ENCODE assay signal across 15 cellular contexts in genomic region chr13:106484084-106484754, GRCh38. TPM values are rescaled to one million over a fixed set of nuclear protein-coding genes. Genes with fewer than 3 reads are reported as not detected.
DNase-seq lines count a peak whose midpoint lies in the region; ATAC-seq and TF ChIP-seq lines count a peak whose summit lies in the region.
"Had no signal": no experiment of that assay in that cellular context is flagged by ENCODE, and none has a peak within 500 bp of the region (broad histone marks: within the 10 kb centered on the region; RNA-seq: fewer than 3 reads in every experiment).

No MANE protein-coding gene starts in this region.

- peaks cover 0 to 15% (median 7%) of the 10 kb centered on the region in 4 donors for H3K4me1 ChIP-seq in upper lobe of left lung

- 54 to 60% methylated on average over 12 to 13 of the region's 13 CpGs for WGBS in upper lobe of left lung, 2 donors

- ATAC-seq in omental fat pad (ENCODE audit: low FRiP score) = peak; percentile 55
- ATAC-seq in upper lobe of left lung (ENCODE audit: low FRiP score in 2 of 2) = peak; percentile 10 to 34
- ATAC-seq: GM12878; natural killer cell treated with Interleukin-12 subunit alpha and Interleukin-12 subunit beta and Interleukin-15 and Interleukin-18, amount 100 ng/mL, for 72 hours had no signal

- H3K36me3 ChIP-seq in upper lobe of left lung = no peaks in the 10 kb centered on the region

- H3K27ac ChIP-seq in upper lobe of left lung = peak overlapping the region in 3 of 4 donors; percentile 21 to 42 (median 38)

- H3K4me3 ChIP-seq in choroid plexus epithelial cell (ENCODE audit: low read depth, low read length) (peak overlapping the region; percentile 18), upper lobe of left lung (peak overlapping the region in 1 of 4 donors; percentile 13)
- H3K4me3 ChIP-seq: GM12878 had no signal

- no peak for TF ChIP-seq POLR2A in upper lobe of left lung (IDR thresholded peaks at IDR 0.05)

- H3K9me3 ChIP-seq in upper lobe of left lung = no peaks in the 10 kb centered on the region
- H3K9me3 ChIP-seq: Caco-2 had no signal

- H3K27me3 ChIP-seq in upper lobe of left lung = no peaks in the 10 kb centered on the region

- no peak for TF ChIP-seq EP300 in upper lobe of left lung (IDR thresholded peaks at IDR 0.05)

- TF ChIP-seq CTCF in choroid plexus epithelial cell (conservative IDR thresholded peaks at IDR 0.05; ENCODE audit: low read depth, low read length) = no peak
- TF ChIP-seq CTCF in omental fat pad (IDR thresholded peaks at IDR 0.05) = no peak
- no peak for TF ChIP-seq CTCF in upper lobe of left lung (IDR thresholded peaks at IDR 0.05)

- DNase-seq in choroid plexus epithelial cell (ENCODE audit: low read depth) = no peak
- peak; percentile 5 for DNase-seq in glomerular visceral epithelial cell (ENCODE audit: extremely low spot score)
- no peak for DNase-seq in omental fat pad (ENCODE audit: low spot score)
- no peak for DNase-seq in upper lobe of left lung
- no peak for DNase-seq in MV-4-11 (lab: John Stamatoyannopoulos, UW)
- no peak for DNase-seq in NCI-H1694 (lab: John Stamatoyannopoulos, UW)
- DNase-seq in SIG-M5 treated with dmso at 0.1 percent for 504 hours (lab: John Stamatoyannopoulos, UW; ENCODE audit: unreplicated experiment) = no peak
- DNase-seq: Caco-2, foreskin melanocyte, GDM1, NCI-H2029 treated with DMSO at 0.1 percent for 48 hours, NCI-H524 treated with DMSO at 0.1 percent for 48 hours, SHP77 had no signal

RNA-seq across cellular contexts. Expression of gene EFNB2, which starts 51.2 kb away (rescaled TPM):
- 10 to 100 TPM; 11.9 to 50.4 (median 37.4) TPM for total RNA-seq in omental fat pad
- total RNA-seq in upper lobe of left lung = 10 to 100 TPM; 23.0 to 45.7 (median 30.9) TPM
